Comparison of ENCODE assay signal across 23 cellular contexts in genomic region chr4:158166701-158167100, GRCh38. TPM values are rescaled to one million over a fixed set of nuclear protein-coding genes. Genes with fewer than 3 reads are reported as not detected.
DNase-seq lines count a peak whose midpoint lies in the region; ATAC-seq, FAIRE-seq and TF ChIP-seq lines count a peak whose summit lies in the region.
"Had no signal": no experiment of that assay in that cellular context is flagged by ENCODE, and none has a peak within 500 bp of the region (broad histone marks: within the 10 kb centered on the region; RNA-seq: fewer than 3 reads in every experiment).

No MANE protein-coding gene starts in this region.

- H3K27me3 ChIP-seq in left ventricle myocardium inferior (ENCODE audit: low read depth) (no peaks in the 10 kb centered on the region), gastrocnemius medialis (no peaks in the 10 kb centered on the region)

- H3K36me3 ChIP-seq in left ventricle myocardium inferior (no peaks in the 10 kb centered on the region), gastrocnemius medialis (no peaks in the 10 kb centered on the region)

- DNase-seq in left ventricle myocardium inferior, result no peak
- DNase-seq in left ventricle myocardium superior, result no peak
- no peak for DNase-seq in fibroblast of pulmonary artery (ENCODE audit: low read depth)
- no peak for DNase-seq in gastrocnemius medialis
- no peak for DNase-seq in frontal cortex (ENCODE audit: low spot score in 2 of 2)
- no peak for DNase-seq in stimulated activated CD4-positive, alpha-beta T cell treated with anti-CD3 and anti-CD28 coated beads, Interleukin-15, amount 100 ng/mL, for 24 hours
- DNase-seq: activated CD4-positive, CD25-positive, alpha-beta regulatory T cell; activated naive CD8-positive, alpha-beta T cell treated with anti-CD3 and anti-CD28 coated beads, Interleukin-2, amount 10 ng/mL, durations not matched to agents 7 days and 5 days; activated T-cell treated with anti-CD3 and anti-CD28 coated beads, Interleukin-2, amount 50 U/mL, for 48 hours; central memory CD4-positive, alpha-beta T cell; DMS153; effector CD4-positive, alpha-beta T cell; kidney glomerular epithelial cell; mucosa of descending colon; NCI-H1417; NCI-H2171; NCI-H82; stimulated activated CD4-positive, alpha-beta T cell treated with anti-CD3 and anti-CD28 coated beads, Interleukin-2, amount 100 ng/mL, for 48 hours had no signal

- H3K4me3 ChIP-seq in left ventricle myocardium inferior (peak overlapping the region; percentile 82), fibroblast of pulmonary artery (replicated peaks; ENCODE audit: low read depth, low read length) (peak overlapping the region; percentile 74), gastrocnemius medialis (peak overlapping the region in 1 of 4 donors; percentile 59)
- H3K4me3 ChIP-seq: A549, mucosa of descending colon had no signal

- no peaks in the 10 kb centered on the region for H3K9me3 ChIP-seq in left ventricle myocardium inferior (replicated peaks)
- no peaks in the 10 kb centered on the region for H3K9me3 ChIP-seq in gastrocnemius medialis
- H3K9me3 ChIP-seq: A549, mucosa of descending colon had no signal

- TF ChIP-seq POLR2A in gastrocnemius medialis (IDR thresholded peaks at IDR 0.05), result no peak

- TF ChIP-seq CTCF in left ventricle myocardium inferior (IDR thresholded peaks at IDR 0.05; ENCODE audit: borderline replicate concordance), result peak; percentile 17
- TF ChIP-seq CTCF in fibroblast of pulmonary artery (IDR thresholded peaks at IDR 0.05; ENCODE audit: low read length, missing control alignments), result no peak
- no peak for TF ChIP-seq CTCF in gastrocnemius medialis (IDR thresholded peaks at IDR 0.05 in 4 of 5, conservative IDR thresholded peaks at IDR 0.05 in 1 of 5)

- intact Hi-C loops in left ventricle myocardium inferior (cut with micrococcal nuclease), result no loop called here
- intact Hi-C loops in left ventricle myocardium superior (cut with micrococcal nuclease), result loop anchor here (5.0 kb wide), 1 partner anchor 159 kb away; no protein-coding TSS in a partner anchor
- intact Hi-C loops in gastrocnemius medialis (cut with DNase I; ENCODE audit: low total_unique reads), result no loop called here

- FAIRE-seq in frontal cortex (lab: Jason Lieb, UNC), result no peak
- FAIRE-seq: A549 had no signal

- in situ Hi-C loops in gastrocnemius medialis (cut with MboI; ENCODE audit: low sequenced_read_pairs in 4 of 4), result loop anchor here in 2 of 4 donors (5.0 kb wide), 2 partner anchors 169 to 174 kb away; no protein-coding TSS in a partner anchor

- H3K27ac ChIP-seq in left ventricle myocardium inferior (replicated peaks) (peak overlapping the region; percentile 93), gastrocnemius medialis (peak overlapping the region in 3 of 4 donors; percentile 17 to 73 (median 67))
- H3K27ac ChIP-seq: A549, C4-2B had no signal

- ATAC-seq in left ventricle myocardium superior (no peak), gastrocnemius medialis (no peak), GM21381 (IDR thresholded peaks at IDR 0.05; ENCODE audit: unreplicated experiment) (no peak), GM19395 (IDR thresholded peaks at IDR 0.05; ENCODE audit: unreplicated experiment) (no peak)
- ATAC-seq: A549, mucosa of descending colon, sciatic nerve had no signal

- H3K4me1 ChIP-seq in left ventricle myocardium inferior (peaks cover 96% of the 10 kb centered on the region), gastrocnemius medialis (peaks cover 7% of the 10 kb centered on the region in 2 donors)

RNA-seq across cellular contexts. Expression of gene GASK1B, which starts 6.1 kb away (rescaled TPM):
- total RNA-seq in left ventricle myocardium inferior, result 61.9 TPM
- total RNA-seq in left ventricle myocardium superior, result 63.4 TPM
- 1 to 10 TPM; 1.8 to 9.8 (median 7.9) TPM for total RNA-seq in gastrocnemius medialis
- 6.1 TPM for total RNA-seq in frontal cortex

RNA-seq across cellular contexts. Expression of gene TMEM144, which starts 43.6 kb away (rescaled TPM):
- 11.4 TPM for total RNA-seq in left ventricle myocardium inferior
- 13.4 TPM for total RNA-seq in left ventricle myocardium superior
- total RNA-seq in gastrocnemius medialis, result 1 to 10 TPM in 3 of 4 donors, under 1 TPM in 1; 0.51 to 2.9 (median 2.3) TPM
- total RNA-seq in frontal cortex, result 2.4 TPM
